In the genomic region with DNA sequence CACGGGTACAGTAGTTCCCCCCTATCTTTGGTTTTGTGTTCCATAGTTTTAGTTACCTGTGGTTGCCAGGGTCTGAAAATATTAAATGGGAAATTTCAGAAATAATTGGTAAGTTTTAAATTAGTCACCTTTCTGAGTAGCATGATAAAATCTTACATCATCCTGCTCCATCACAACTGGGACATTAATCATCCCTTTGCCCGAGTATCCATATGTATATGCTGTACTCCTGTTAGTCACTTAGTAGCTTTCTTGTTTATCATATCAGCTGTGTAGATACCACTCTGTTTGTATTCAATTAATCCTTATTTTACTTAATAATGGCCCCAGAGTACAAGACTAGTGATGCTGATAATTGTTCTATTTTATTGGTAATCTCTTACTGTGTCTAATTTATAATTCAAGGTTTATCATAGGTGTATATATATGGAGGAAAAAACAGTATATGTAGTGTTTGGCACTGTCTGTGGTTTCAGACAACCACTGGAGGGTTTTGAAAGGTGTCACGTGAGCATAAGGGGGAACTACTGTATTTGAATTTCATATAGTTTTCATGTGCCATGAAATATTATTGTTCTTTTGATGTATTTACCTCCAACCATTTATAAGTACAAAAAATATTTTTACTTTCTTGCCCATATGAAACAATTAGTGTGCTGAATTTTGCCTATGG, we compare ENCODE assay signal across 11 cellular contexts. TPM values are rescaled to one million over a fixed set of nuclear protein-coding genes. Genes with fewer than 3 reads are reported as not detected.
A peak's percentile ranks its signal among the peaks of the same experiment; 100 is the strongest.
DNase-seq lines count a peak whose midpoint lies in the region; ATAC-seq and TF ChIP-seq lines count a peak whose summit lies in the region.
"Had no signal": no experiment of that assay in that cellular context is flagged by ENCODE, and none has a peak within 500 bp of the region (broad histone marks: within the 10 kb centered on the region; RNA-seq: fewer than 3 reads in every experiment).

No MANE protein-coding gene starts in this region.

- peaks cover 31% of the 10 kb centered on the region for H3K36me3 Mint-ChIP-seq in activated CD8-positive, alpha-beta T cell treated with anti-CD3 and anti-CD28 coated beads, Interleukin-2, amount 10 ng/mL, durations not matched to agents 7 days and 5 days (ENCODE audit: low read depth)

- ATAC-seq in activated CD8-positive, alpha-beta T cell treated with anti-CD3 and anti-CD28 coated beads, Interleukin-2, amount 10 ng/mL, durations not matched to agents 7 days and 5 days = peak; percentile 49
- no peak for ATAC-seq in HG03571 (IDR thresholded peaks at IDR 0.05; ENCODE audit: unreplicated experiment)
- ATAC-seq: left colon had no signal

- H3K36me3 ChIP-seq in HEK293 (ENCODE audit: control insufficient read depth in 2 of 2, insufficient read depth in 1 of 2, low read length in 2 of 2) = peaks cover 12 to 17% of the 10 kb centered on the region in 2 experiments
- H3K36me3 ChIP-seq: uterus had no signal

- TF ChIP-seq CTCF in HEK293 (tag by site-specific recombination; IDR thresholded peaks at IDR 0.05) (no peak), foreskin fibroblast (IDR thresholded peaks at IDR 0.05; ENCODE audit: low read depth, low read length) (no peak)

- H3K9me3 Mint-ChIP-seq in activated CD8-positive, alpha-beta T cell treated with anti-CD3 and anti-CD28 coated beads, Interleukin-2, amount 10 ng/mL, durations not matched to agents 7 days and 5 days (ENCODE audit: insufficient read depth) = no peaks in the 10 kb centered on the region

- H3K27ac Mint-ChIP-seq in activated CD8-positive, alpha-beta T cell treated with anti-CD3 and anti-CD28 coated beads, Interleukin-2, amount 10 ng/mL, durations not matched to agents 7 days and 5 days = no peak overlapping the region

- POLR2A ChIA-PET in HEK293 (lab: Yijun Ruan, JAX) = interaction anchor here (0.5 kb wide), 1 partner anchor 191 kb away, joined by 3 read pairs; no protein-coding TSS in a partner anchor
- POLR2A ChIA-PET in activated CD8-positive, alpha-beta T cell treated with anti-CD3 and anti-CD28 coated beads, Interleukin-2, amount 10 ng/mL, durations not matched to agents 7 days and 5 days (lab: Charles Lee) = interaction anchor here (0.6 kb wide), 1 partner anchor 179 kb away, joined by 3 read pairs; no protein-coding TSS in a partner anchor

- CTCF ChIA-PET in HEK293 (lab: Yijun Ruan, JAX) = interaction anchor here (0.6 kb wide), 1 partner anchor 33 kb away, joined by 3 read pairs; no protein-coding TSS in a partner anchor
- CTCF ChIA-PET in activated CD8-positive, alpha-beta T cell treated with anti-CD3 and anti-CD28 coated beads, Interleukin-2, amount 10 ng/mL, durations not matched to agents 7 days and 5 days (lab: Charles Lee) = interaction anchor here (0.6 kb wide), 1 partner anchor 12 kb away, joined by 3 read pairs; no protein-coding TSS in a partner anchor

- no peaks in the 10 kb centered on the region for H3K4me1 ChIP-seq in HEK293 (ENCODE audit: control insufficient read depth, insufficient read depth, low read length)
- H3K4me1 ChIP-seq: uterus had no signal

- H3K27ac ChIP-seq in HEK293 (ENCODE audit: extremely low read depth, low read depth, low read length) = no peak overlapping the region
- H3K27ac ChIP-seq: uterus had no signal

- H3K4me1 Mint-ChIP-seq in activated CD8-positive, alpha-beta T cell treated with anti-CD3 and anti-CD28 coated beads, Interleukin-2, amount 10 ng/mL, durations not matched to agents 7 days and 5 days (ENCODE audit: low read depth) = peaks cover 9% of the 10 kb centered on the region

- H3K9me3 ChIP-seq in HEK293 (ENCODE audit: control insufficient read depth, insufficient read depth, low read depth, low read length) = no peaks in the 10 kb centered on the region
- H3K9me3 ChIP-seq: uterus had no signal

- DNase-seq in AG08395 (ENCODE audit: low spot score) (peak; percentile 6), foreskin fibroblast (peak; percentile 53 to 82), germinal center (ENCODE audit: low spot score) (no peak), DMS114 treated with DMSO at 0.1 percent for 48 hours (lab: John Stamatoyannopoulos, UW; ENCODE audit: unreplicated experiment) (no peak), NCI-H1105 (lab: John Stamatoyannopoulos, UW) (no peak)
- no peak for DNase-seq in activated CD8-positive, alpha-beta T cell treated with anti-CD3 and anti-CD28 coated beads, Interleukin-2, amount 10 ng/mL, durations not matched to agents 7 days and 5 days
- DNase-seq: left colon, NCI-H510A treated with DMSO at 0.1 percent for 48 hours, uterus had no signal

- no peaks in the 10 kb centered on the region for H3K27me3 Mint-ChIP-seq in activated CD8-positive, alpha-beta T cell treated with anti-CD3 and anti-CD28 coated beads, Interleukin-2, amount 10 ng/mL, durations not matched to agents 7 days and 5 days (ENCODE audit: low read depth)

- H3K4me3 ChIP-seq in HEK293 (ENCODE audit: low read depth, low read length) (no peak overlapping the region), foreskin fibroblast (ENCODE audit: low read depth in 1 of 2, low read length in 2 of 2) (no peak overlapping the region)
- H3K4me3 ChIP-seq: uterus had no signal

- no peak overlapping the region for H3K4me3 Mint-ChIP-seq in activated CD8-positive, alpha-beta T cell treated with anti-CD3 and anti-CD28 coated beads, Interleukin-2, amount 10 ng/mL, durations not matched to agents 7 days and 5 days

TF ChIP-seq in HEK293, 187 proteins besides CTCF, POLR2A, EP300 and RAD21:
- TF ChIP-seq ZSCAN16 (tag by site-specific recombination; IDR thresholded peaks at IDR 0.05) (no peak), ZFP41 (tag by site-specific recombination; IDR thresholded peaks at IDR 0.05; ENCODE audit: borderline replicate concordance) (no peak), ZNF558 (tag by site-specific recombination; IDR thresholded peaks at IDR 0.05) (0 out of 2 replicates have a peak, but pooled peaks have one; percentile 13), REPIN1 (tag by site-specific recombination; IDR thresholded peaks at IDR 0.05; ENCODE audit: low read depth) (no peak), ZNF561 (tag by site-specific recombination; IDR thresholded peaks at IDR 0.05; ENCODE audit: borderline replicate concordance) (no peak), RBAK (tag by site-specific recombination; IDR thresholded peaks at IDR 0.05) (no peak), ZNF133 (tag by site-specific recombination; IDR thresholded peaks at IDR 0.05) (no peak), ZNF701 (tag by site-specific recombination; IDR thresholded peaks at IDR 0.05) (no peak)
- TF ChIP-seq, protein P1, sequence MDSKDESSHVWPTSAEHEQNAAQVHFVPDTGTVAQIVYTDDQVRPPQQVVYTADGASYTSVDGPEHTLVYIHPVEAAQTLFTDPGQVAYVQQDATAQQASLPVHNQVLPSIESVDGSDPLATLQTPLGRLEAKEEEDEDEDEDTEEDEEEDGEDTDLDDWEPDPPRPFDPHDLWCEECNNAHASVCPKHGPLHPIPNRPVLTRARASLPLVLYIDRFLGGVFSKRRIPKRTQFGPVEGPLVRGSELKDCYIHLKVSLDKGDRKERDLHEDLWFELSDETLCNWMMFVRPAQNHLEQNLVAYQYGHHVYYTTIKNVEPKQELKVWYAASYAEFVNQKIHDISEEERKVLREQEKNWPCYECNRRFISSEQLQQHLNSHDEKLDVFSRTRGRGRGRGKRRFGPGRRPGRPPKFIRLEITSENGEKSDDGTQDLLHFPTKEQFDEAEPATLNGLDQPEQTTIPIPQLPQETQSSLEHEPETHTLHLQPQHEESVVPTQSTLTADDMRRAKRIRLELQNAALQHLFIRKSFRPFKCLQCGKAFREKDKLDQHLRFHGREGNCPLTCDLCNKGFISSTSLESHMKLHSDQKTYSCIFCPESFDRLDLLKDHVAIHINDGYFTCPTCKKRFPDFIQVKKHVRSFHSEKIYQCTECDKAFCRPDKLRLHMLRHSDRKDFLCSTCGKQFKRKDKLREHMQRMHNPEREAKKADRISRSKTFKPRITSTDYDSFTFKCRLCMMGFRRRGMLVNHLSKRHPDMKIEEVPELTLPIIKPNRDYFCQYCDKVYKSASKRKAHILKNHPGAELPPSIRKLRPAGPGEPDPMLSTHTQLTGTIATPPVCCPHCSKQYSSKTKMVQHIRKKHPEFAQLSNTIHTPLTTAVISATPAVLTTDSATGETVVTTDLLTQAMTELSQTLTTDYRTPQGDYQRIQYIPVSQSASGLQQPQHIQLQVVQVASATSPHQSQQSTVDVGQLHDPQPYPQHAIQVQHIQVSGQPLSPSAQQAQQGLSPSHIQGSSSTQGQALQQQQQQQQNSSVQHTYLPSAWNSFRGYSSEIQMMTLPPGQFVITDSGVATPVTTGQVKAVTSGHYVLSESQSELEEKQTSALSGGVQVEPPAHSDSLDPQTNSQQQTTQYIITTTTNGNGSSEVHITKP (tag by site-specific recombination; IDR thresholded peaks at IDR 0.05) = peak; percentile 8; the same call in 1 of the 2 replicates

RNA-seq across cellular contexts. Expression of a gene that starts 41.4 kb away (rescaled TPM):
- total RNA-seq in activated CD8-positive, alpha-beta T cell treated with anti-CD3 and anti-CD28 coated beads, Interleukin-2, amount 10 ng/mL, durations not matched to agents 7 days and 5 days = 10 to 100 TPM; 76.6 to 79.0 TPM

Comparison
In these comparisons a context has a peak if more than half of its experiments do, and no peak if none do; other contexts are left out.
1. DNase-seq: peak in AG08395 (single experiment) and foreskin fibroblast (2 of 2); none in activated CD8-positive, alpha-beta T cell treated with anti-CD3 and anti-CD28 coated beads, Interleukin-2, amount 10 ng/mL, durations not matched to agents 7 days and 5 days (single experiment), germinal center (single experiment), DMS114 treated with DMSO at 0.1 percent for 48 hours (single experiment) and NCI-H1105 (single experiment).